In the genomic region with DNA sequence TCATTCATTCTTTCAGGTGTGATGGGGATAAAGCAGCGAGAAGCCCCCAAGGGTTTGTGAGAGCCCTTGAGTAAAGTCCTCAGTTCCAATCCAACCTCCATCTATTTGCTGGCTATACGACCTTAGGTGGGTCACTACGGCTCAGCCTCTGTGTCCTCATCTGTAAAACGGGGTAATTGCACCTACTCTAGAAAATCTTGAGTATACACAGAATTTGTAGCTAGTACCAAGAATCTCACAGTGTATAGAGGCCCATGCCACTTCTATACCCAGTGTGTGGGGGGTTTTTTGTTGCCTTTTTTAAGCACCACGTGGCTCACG, we compare ENCODE assay signal across 8 cellular contexts. TPM values are rescaled to one million over a fixed set of nuclear protein-coding genes. Genes with fewer than 3 reads are reported as not detected.
DNase-seq lines count a peak whose midpoint lies in the region; ATAC-seq and TF ChIP-seq lines count a peak whose summit lies in the region.

No MANE protein-coding gene starts in this region.

- H3K36me3 ChIP-seq in smooth muscle cell (ENCODE audit: low read depth), result no peaks in the 10 kb centered on the region

- DNase-seq in fibroblast of pulmonary artery (ENCODE audit: low read depth), result no peak
- no peak for DNase-seq in smooth muscle cell (lab: John Stamatoyannopoulos, UW; ENCODE audit: unreplicated experiment)
- no peak for DNase-seq in NCI-H1105 treated with DMSO at 0.1 percent for 48 hours (lab: John Stamatoyannopoulos, UW)
- DNase-seq in NCI-H1092 treated with DMSO at 0.1 percent for 48 hours (lab: John Stamatoyannopoulos, UW), result no peak
- no peak for DNase-seq in stimulated activated CD4-positive, alpha-beta T cell treated with anti-CD3 and anti-CD28 coated beads, Interleukin-2, amount 100 ng/mL, for 48 hours
- DNase-seq in DMS153 (lab: John Stamatoyannopoulos, UW), result no peak

- H3K4me2 ChIP-seq in smooth muscle cell, result peak overlapping the region; percentile 91

- H3K4me3 ChIP-seq in fibroblast of pulmonary artery (replicated peaks; ENCODE audit: low read depth, low read length) (peak overlapping the region; percentile 86), smooth muscle cell (peak overlapping the region; percentile 85)

- H3K27ac ChIP-seq in smooth muscle cell (ENCODE audit: low read depth), result no peak overlapping the region

- H3K79me2 ChIP-seq in smooth muscle cell (ENCODE audit: low read depth), result peaks cover 42% of the 10 kb centered on the region

- H3K27me3 ChIP-seq in smooth muscle cell (ENCODE audit: low read depth), result no peaks in the 10 kb centered on the region

- peaks cover 10% of the 10 kb centered on the region for H3K4me1 ChIP-seq in smooth muscle cell (ENCODE audit: low read depth)

- peak; percentile 15 for ATAC-seq in GM21390 (IDR thresholded peaks at IDR 0.05; ENCODE audit: unreplicated experiment)

- WGBS in smooth muscle cell (ENCODE audit: low lambda C conversion rate), result 44% methylated on average over 6 of the region's 6 CpGs

- H3K9ac ChIP-seq in smooth muscle cell (ENCODE audit: low read depth), result no peak overlapping the region

- peaks cover 4% of the 10 kb centered on the region for H3F3A ChIP-seq in smooth muscle cell (ENCODE audit: low read depth)

- H3K9me3 ChIP-seq in smooth muscle cell (replicated peaks; ENCODE audit: low read depth), result no peaks in the 10 kb centered on the region

- H2AFZ ChIP-seq in smooth muscle cell (ENCODE audit: low read depth), result peak overlapping the region; percentile 46

- TF ChIP-seq CTCF in fibroblast of pulmonary artery (IDR thresholded peaks at IDR 0.05; ENCODE audit: low read length, missing control alignments), result no peak
- TF ChIP-seq CTCF in smooth muscle cell (IDR thresholded peaks at IDR 0.05; ENCODE audit: borderline replicate concordance, insufficient read depth, poor library complexity, severe bottlenecking), result no peak

- H4K20me1 ChIP-seq in smooth muscle cell (ENCODE audit: low read depth), result peaks cover 13% of the 10 kb centered on the region

TF ChIP-seq in PFSK-1, 5 proteins besides CTCF, POLR2A, EP300 and RAD21:
- no peak; the same call in 1 of the 2 replicates for TF ChIP-seq POLR2AphosphoS5 (IDR thresholded peaks at IDR 0.05; ENCODE audit: low read depth, low read length)
- peak; percentile 82; the same call in 1 of the 2 replicates for TF ChIP-seq TAF1 (IDR thresholded peaks at IDR 0.05; ENCODE audit: borderline replicate concordance, insufficient read depth, low read length)

RNA-seq across cellular contexts. Expression of a gene that starts 0.4 kb away (rescaled TPM):
- 133 TPM for polyA plus RNA-seq in PFSK-1 (2012; ENCODE audit: insufficient read length, low read depth)
- 37.6 and 39.5 TPM in 2 replicates for total RNA-seq in smooth muscle cell
- 56.7 and 78.4 TPM in 2 replicates for polyA plus RNA-seq in smooth muscle cell

RNA-seq across cellular contexts. Expression of a gene that starts 36.0 kb away (rescaled TPM):
- 8.6 TPM for polyA plus RNA-seq in PFSK-1 (2012; ENCODE audit: insufficient read length, low read depth)
- 6.4 and 9.8 TPM in 2 replicates for total RNA-seq in smooth muscle cell
- 6.5 and 7.4 TPM in 2 replicates for polyA plus RNA-seq in smooth muscle cell

RNA-seq across cellular contexts. Expression of a gene that starts 56.9 kb away (rescaled TPM):
- polyA plus RNA-seq in PFSK-1 (2012; ENCODE audit: insufficient read length, low read depth), result 256 TPM
- total RNA-seq in smooth muscle cell, result 36.4 and 47.8 TPM in 2 replicates
- 63.5 and 72.1 TPM in 2 replicates for polyA plus RNA-seq in smooth muscle cell
